Comparison of ENCODE assay signal across 1 cellular context in genomic region chr11:75539459-75540022, GRCh38.
TF ChIP-seq lines count a peak whose summit lies in the region.

No MANE protein-coding gene starts in this region.

TF ChIP-seq in K562, 482 proteins besides CTCF, POLR2A, EP300 and RAD21:
- peak in 1 of 2 experiments; percentile 13 for TF ChIP-seq E2F6 (IDR thresholded peaks at IDR 0.05; ENCODE audit: borderline replicate concordance in 1 of 2, extremely low read depth in 1 of 2, insufficient read depth in 1 of 2, insufficient read length in 1 of 2, low read depth in 1 of 2, low read length in 1 of 2, poor library complexity in 1 of 2, severe bottlenecking in 1 of 2)
- TF ChIP-seq CREB5 (CRISPR knock-in tag; IDR thresholded peaks at IDR 0.05): no peak
- TF ChIP-seq NCOA1 (IDR thresholded peaks at IDR 0.05; ENCODE audit: low read depth): no peak
- 0 out of 2 replicates have a peak, but pooled peaks have one; percentile 20 for TF ChIP-seq ZNF592 (IDR thresholded peaks at IDR 0.05)
- no peak for TF ChIP-seq RCOR1 (IDR thresholded peaks at IDR 0.05; ENCODE audit: borderline replicate concordance in 1 of 2, low read depth in 2 of 2, low read length in 2 of 2)
- TF ChIP-seq CGGBP1 (CRISPR knock-in tag; IDR thresholded peaks at IDR 0.05): no peak
- peak; percentile 76; the same call in 1 of the 2 replicates for TF ChIP-seq HDGF (IDR thresholded peaks at IDR 0.05)
- no peak for TF ChIP-seq EWSR1 (IDR thresholded peaks at IDR 0.05; ENCODE audit: borderline replicate concordance, low read depth, partially characterized antibody)
- 0 out of 2 replicates have a peak, but pooled peaks have one; percentile 4 for TF ChIP-seq TFE3 (CRISPR knock-in tag; IDR thresholded peaks at IDR 0.05)
- TF ChIP-seq ELF4 (CRISPR knock-in tag; IDR thresholded peaks at IDR 0.05): 0 out of 2 replicates have a peak, but pooled peaks have one; percentile 22
- TF ChIP-seq BHLHE40 (IDR thresholded peaks at IDR 0.05; ENCODE audit: low read length): peak; percentile 50; the same call in 1 of the 2 replicates
- peak; percentile 35; the same call in 1 of the 2 replicates for TF ChIP-seq CBFA2T3 (IDR thresholded peaks at IDR 0.05)
- TF ChIP-seq POLR2AphosphoS5 (IDR thresholded peaks at IDR 0.05; ENCODE audit: control insufficient read depth, insufficient read depth, low read depth, low read length): no peak
- TF ChIP-seq PRDM10 (IDR thresholded peaks at IDR 0.05; ENCODE audit: partially characterized antibody): peak; percentile 17
- TF ChIP-seq ZBTB26 (CRISPR knock-in tag; IDR thresholded peaks at IDR 0.05): 0 out of 2 replicates have a peak, but pooled peaks have one; percentile 6
- no peak for TF ChIP-seq ATF4 (CRISPR knock-in tag; IDR thresholded peaks at IDR 0.05)
- 0 out of 2 replicates have a peak, but pooled peaks have one; percentile 21 for TF ChIP-seq SMAD4 (CRISPR knock-in tag; conservative IDR thresholded peaks at IDR 0.05)
